ENCODE assay signal across 14 cellular contexts in the genomic region with DNA sequence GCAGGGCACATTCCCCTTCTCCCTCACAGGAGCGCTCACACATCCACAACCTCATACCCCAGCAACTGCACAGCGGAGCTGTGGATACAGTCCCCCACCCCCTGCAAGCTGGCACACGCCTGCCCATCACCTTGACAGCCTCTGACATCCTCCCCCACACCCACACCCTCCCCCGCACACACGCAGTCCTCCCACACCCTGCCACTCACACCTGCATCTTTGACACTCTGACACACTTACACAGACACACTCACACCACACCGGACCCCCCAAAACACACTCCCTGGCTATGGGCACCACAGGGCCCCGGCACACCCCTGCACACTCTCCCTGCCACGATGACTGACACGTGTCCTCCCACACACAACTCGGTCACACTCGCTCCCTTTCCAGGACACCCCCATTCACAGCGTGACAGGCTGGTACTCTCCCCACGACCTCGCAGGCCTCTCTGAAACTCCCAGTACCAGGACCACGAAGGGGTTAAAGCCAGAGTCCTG. TPM values are rescaled to one million over a fixed set of nuclear protein-coding genes. Genes with fewer than 3 reads are reported as not detected.
DNase-seq lines count a peak whose midpoint lies in the region; ATAC-seq and TF ChIP-seq lines count a peak whose summit lies in the region.
"Had no signal": no experiment of that assay in that cellular context is flagged by ENCODE, and none has a peak within 500 bp of the region (broad histone marks: within the 10 kb centered on the region; RNA-seq: fewer than 3 reads in every experiment).

No MANE protein-coding gene starts in this region.

- H3K27me3 ChIP-seq in NT2/D1 (ENCODE audit: insufficient read depth, insufficient read length), result peaks cover 54% of the 10 kb centered on the region
- no peaks in the 10 kb centered on the region for H3K27me3 ChIP-seq in prostate gland (replicated peaks; ENCODE audit: insufficient read depth)

- H3K4me1 Mint-ChIP-seq in activated CD4-positive, alpha-beta T cell treated with anti-CD3 and anti-CD28 coated beads, Interleukin-2, amount 10 ng/mL, durations not matched to agents 24 days and 14 days, result peaks cover 20% of the 10 kb centered on the region
- peaks cover 7% of the 10 kb centered on the region for H3K4me1 Mint-ChIP-seq in endothelial cell (ENCODE audit: unreplicated experiment)

- DNase-seq in activated CD4-positive, alpha-beta T cell treated with anti-CD3 and anti-CD28 coated beads for 4 hours, result peak; percentile 36 to 40
- no peak for DNase-seq in activated CD4-positive, alpha-beta T cell treated with anti-CD3 and anti-CD28 coated beads, Interleukin-2, amount 10 ng/mL, durations not matched to agents 24 days and 14 days
- DNase-seq in NT2/D1 (ENCODE audit: low read depth, low spot score) (no peak), endothelial cell (ENCODE audit: low spot score) (no peak), prostate gland (ENCODE audit: low spot score) (no peak), NCI-H524 treated with DMSO at 0.1 percent for 48 hours (lab: John Stamatoyannopoulos, UW) (no peak)
- DNase-seq: effector CD4-positive, alpha-beta T cell; GOT3; NCI-H774; occipital lobe had no signal

- peaks cover 25% of the 10 kb centered on the region for H3K4me1 ChIP-seq in NT2/D1 (ENCODE audit: insufficient read depth, insufficient read length)
- peaks cover 13% of the 10 kb centered on the region for H3K4me1 ChIP-seq in prostate gland (replicated peaks)

- TF ChIP-seq CTCF in endothelial cell (IDR thresholded peaks at IDR 0.05; ENCODE audit: unreplicated experiment) (no peak), prostate gland (IDR thresholded peaks at IDR 0.05) (no peak)

- H3K27ac Mint-ChIP-seq in activated CD4-positive, alpha-beta T cell treated with anti-CD3 and anti-CD28 coated beads, Interleukin-2, amount 10 ng/mL, durations not matched to agents 24 days and 14 days, result no peak overlapping the region
- H3K27ac Mint-ChIP-seq in endothelial cell (ENCODE audit: unreplicated experiment), result no peak overlapping the region
- H3K27ac Mint-ChIP-seq: activated T-helper 2 cell treated with anti-CD3 and anti-CD28 coated beads, Interferon-gamma antibody, Interleukin-2, Interleukin-4, amounts not matched to agents 10 μg/mL and 5 μg/mL and 100 μg/mL, durations not matched to agents 14 hours and 24 hours and 36 hours had no signal

- no peak for TF ChIP-seq POLR2A in prostate gland (IDR thresholded peaks at IDR 0.05)

- no peaks in the 10 kb centered on the region for H3K9me3 Mint-ChIP-seq in activated CD4-positive, alpha-beta T cell treated with anti-CD3 and anti-CD28 coated beads, Interleukin-2, amount 10 ng/mL, durations not matched to agents 24 days and 14 days
- no peaks in the 10 kb centered on the region for H3K9me3 Mint-ChIP-seq in endothelial cell (ENCODE audit: unreplicated experiment)
- H3K9me3 Mint-ChIP-seq: activated T-helper 2 cell treated with anti-CD3 and anti-CD28 coated beads, Interferon-gamma antibody, Interleukin-2, Interleukin-4, amounts not matched to agents 10 μg/mL and 5 μg/mL and 100 μg/mL, durations not matched to agents 14 hours and 24 hours and 36 hours had no signal

- peak overlapping the region; percentile 68 to 88 for H3K27ac ChIP-seq in prostate gland

- H3K9me3 ChIP-seq in NT2/D1 (ENCODE audit: insufficient read depth, low read length), result no peaks in the 10 kb centered on the region
- no peaks in the 10 kb centered on the region for H3K9me3 ChIP-seq in prostate gland

- H3K9ac ChIP-seq in NT2/D1 (ENCODE audit: insufficient read length, low read depth), result peak overlapping the region; percentile 7

- H3K4me3 ChIP-seq in NT2/D1 (ENCODE audit: insufficient read length, low read depth) (peak overlapping the region; percentile 19), prostate gland (peak overlapping the region; percentile 44 to 49)

- no peaks in the 10 kb centered on the region for H3K36me3 Mint-ChIP-seq in activated CD4-positive, alpha-beta T cell treated with anti-CD3 and anti-CD28 coated beads, Interleukin-2, amount 10 ng/mL, durations not matched to agents 24 days and 14 days (ENCODE audit: low read depth)
- H3K36me3 Mint-ChIP-seq in endothelial cell (ENCODE audit: low read depth, unreplicated experiment), result no peaks in the 10 kb centered on the region

- intact Hi-C loops in activated CD4-positive, alpha-beta T cell treated with anti-CD3 and anti-CD28 coated beads, Interleukin-2, amount 10 ng/mL, durations not matched to agents 24 days and 14 days (cut with micrococcal nuclease), result no loop called here
- intact Hi-C loops in prostate gland (cut with DNase I), result no loop called here

- WGBS in prostate gland, result 17% methylated on average over 15 of the region's 15 CpGs

- H3K36me3 ChIP-seq in NT2/D1 (ENCODE audit: insufficient read depth, insufficient read length, low read length) (no peaks in the 10 kb centered on the region), prostate gland (no peaks in the 10 kb centered on the region)

- no peak overlapping the region for H3K4me3 Mint-ChIP-seq in activated CD4-positive, alpha-beta T cell treated with anti-CD3 and anti-CD28 coated beads, Interleukin-2, amount 10 ng/mL, durations not matched to agents 24 days and 14 days
- H3K4me3 Mint-ChIP-seq in endothelial cell (ENCODE audit: unreplicated experiment), result peak overlapping the region; percentile 68

- H3K27me3 Mint-ChIP-seq in activated CD4-positive, alpha-beta T cell treated with anti-CD3 and anti-CD28 coated beads, Interleukin-2, amount 10 ng/mL, durations not matched to agents 24 days and 14 days, result peaks cover 49% of the 10 kb centered on the region
- peaks cover 22% of the 10 kb centered on the region for H3K27me3 Mint-ChIP-seq in endothelial cell (ENCODE audit: unreplicated experiment)

- ATAC-seq in GM21619 (IDR thresholded peaks at IDR 0.05; ENCODE audit: unreplicated experiment) (no peak), HG02981 (IDR thresholded peaks at IDR 0.05; ENCODE audit: unreplicated experiment) (no peak)

RNA-seq across cellular contexts. Expression of a gene that starts 0.5 kb away (rescaled TPM):
- not detected in 2 replicates for total RNA-seq in activated CD4-positive, alpha-beta T cell treated with anti-CD3 and anti-CD28 coated beads, Interleukin-2, amount 10 ng/mL, durations not matched to agents 24 days and 14 days
- total RNA-seq in endothelial cell (ENCODE audit: unreplicated experiment) (not detected), prostate gland (100 to 1,000 TPM in 1 of 2 donors, 10 to 100 TPM in 1; 69.0 to 108 TPM)
- total RNA-seq: activated T-helper 2 cell treated with anti-CD3 and anti-CD28 coated beads, Interferon-gamma antibody, Interleukin-2, Interleukin-4, amounts not matched to agents 10 μg/mL and 5 μg/mL and 100 μg/mL, durations not matched to agents 14 hours and 24 hours and 36 hours; Daoy had no signal

RNA-seq across cellular contexts. Expression of a gene that starts 10.7 kb away (rescaled TPM):
- total RNA-seq in activated CD4-positive, alpha-beta T cell treated with anti-CD3 and anti-CD28 coated beads, Interleukin-2, amount 10 ng/mL, durations not matched to agents 24 days and 14 days, result 53.6 and 60.3 TPM in 2 replicates
- total RNA-seq in endothelial cell (ENCODE audit: unreplicated experiment) (77.7 TPM), prostate gland (100 to 1,000 TPM in 1 of 2 donors, 10 to 100 TPM in 1; 52.5 to 202 TPM)

RNA-seq across cellular contexts. Expression of a gene that starts 18.5 kb away (rescaled TPM):
- not detected in 2 replicates for total RNA-seq in activated CD4-positive, alpha-beta T cell treated with anti-CD3 and anti-CD28 coated beads, Interleukin-2, amount 10 ng/mL, durations not matched to agents 24 days and 14 days
- total RNA-seq in endothelial cell (ENCODE audit: unreplicated experiment), result not detected
- total RNA-seq in prostate gland, result under 1 TPM in 1 of 2 donors, not detected in 1; 0.17 TPM
- total RNA-seq: activated T-helper 2 cell treated with anti-CD3 and anti-CD28 coated beads, Interferon-gamma antibody, Interleukin-2, Interleukin-4, amounts not matched to agents 10 μg/mL and 5 μg/mL and 100 μg/mL, durations not matched to agents 14 hours and 24 hours and 36 hours; Daoy had no signal

RNA-seq across cellular contexts. Expression of a gene that starts 38.9 kb away (rescaled TPM):
- total RNA-seq in activated CD4-positive, alpha-beta T cell treated with anti-CD3 and anti-CD28 coated beads, Interleukin-2, amount 10 ng/mL, durations not matched to agents 24 days and 14 days, result 0.83 and 1.0 TPM in 2 replicates
- total RNA-seq in endothelial cell (ENCODE audit: unreplicated experiment), result 1.2 TPM
- 10 to 100 TPM in 1 of 2 donors, 1 to 10 TPM in 1; 4.3 to 44.3 TPM for total RNA-seq in prostate gland
- total RNA-seq: Daoy had no signal

RNA-seq across cellular contexts. Expression of a gene that starts 42.0 kb away (rescaled TPM):
- total RNA-seq in activated CD4-positive, alpha-beta T cell treated with anti-CD3 and anti-CD28 coated beads, Interleukin-2, amount 10 ng/mL, durations not matched to agents 24 days and 14 days, result not detected in 2 replicates
- total RNA-seq in endothelial cell (ENCODE audit: unreplicated experiment) (not detected), prostate gland (1 to 10 TPM; 2.7 to 5.8 TPM)
- total RNA-seq: activated T-helper 2 cell treated with anti-CD3 and anti-CD28 coated beads, Interferon-gamma antibody, Interleukin-2, Interleukin-4, amounts not matched to agents 10 μg/mL and 5 μg/mL and 100 μg/mL, durations not matched to agents 14 hours and 24 hours and 36 hours; Daoy had no signal

Comparison
In these comparisons a context has a peak if more than half of its experiments do, and no peak if none do; other contexts are left out.
1. DNase-seq: peak in activated CD4-positive, alpha-beta T cell treated with anti-CD3 and anti-CD28 coated beads for 4 hours (2 of 2); none in activated CD4-positive, alpha-beta T cell treated with anti-CD3 and anti-CD28 coated beads, Interleukin-2, amount 10 ng/mL, durations not matched to agents 24 days and 14 days (single experiment), NT2/D1 (single experiment), endothelial cell (single experiment), prostate gland (single experiment) and NCI-H524 treated with DMSO at 0.1 percent for 48 hours (single experiment).
2. RNA of a gene that starts 0.5 kb away (total RNA-seq): 69.0 to 108 TPM in prostate gland; not detected in endothelial cell (single experiment) and not detected in activated CD4-positive, alpha-beta T cell treated with anti-CD3 and anti-CD28 coated beads, Interleukin-2, amount 10 ng/mL, durations not matched to agents 24 days and 14 days; every median in the first group is over 10 times any median in the second.